26 cellular contexts compared by ENCODE assay signal in genomic region chr6:143976834-143977354, GRCh38.
"Had no signal": no experiment of that assay in that cellular context is flagged by ENCODE, and none has a peak within 500 bp of the region (broad histone marks: within the 10 kb centered on the region; RNA-seq: fewer than 3 reads in every experiment).

No MANE protein-coding gene starts in this region.

- H3K4me3 ChIP-seq: breast epithelium, testis, transverse colon had no signal

- H3K9me3 Mint-ChIP-seq: activated B cell treated with CpG ODN at 0.5 μM for 24 hours; activated naive CD4-positive, alpha-beta T cell treated with anti-CD3 and anti-CD28 coated beads, Interleukin-2, amount 50 U/mL, for 72 hours; activated T-cell treated with anti-CD3 and anti-CD28 coated beads, Interleukin-2, amount 50 U/mL, for 72 hours; neural crest cell had no signal

- H3K4me1 ChIP-seq: breast epithelium, testis had no signal

- H3K36me3 ChIP-seq: breast epithelium, transverse colon had no signal

- ATAC-seq: activated CD8-positive, alpha-beta memory T cell treated with anti-CD3 and anti-CD28 coated beads, Interleukin-2, amount 10 ng/mL, durations not matched to agents 7 days and 5 days; activated CD8-positive, alpha-beta T cell treated with anti-CD3 and anti-CD28 coated beads, Interleukin-2, amount 10 ng/mL, durations not matched to agents 7 days and 5 days; activated naive CD4-positive, alpha-beta T cell treated with anti-CD3 and anti-CD28 coated beads, Interleukin-2, amount 50 U/mL, for 72 hours; activated T-cell treated with anti-CD3 and anti-CD28 coated beads, Interleukin-2, amount 50 U/mL, for 72 hours; left colon; naive thymus-derived CD8-positive, alpha-beta T cell; right cardiac atrium; stimulated activated naive CD8-positive, alpha-beta T cell treated with anti-CD3 and anti-CD28 coated beads, Interleukin-15, Interleukin-2, amounts not matched to agents 100 U/mL and 50 U/mL, for 24 hours had no signal

- H3K27ac Mint-ChIP-seq: activated B cell treated with CpG ODN at 0.5 μM for 24 hours; activated CD8-positive, alpha-beta memory T cell treated with anti-CD3 and anti-CD28 coated beads, Interleukin-2, amount 10 ng/mL, durations not matched to agents 7 days and 5 days; activated CD8-positive, alpha-beta T cell treated with anti-CD3 and anti-CD28 coated beads, Interleukin-2, amount 10 ng/mL, durations not matched to agents 7 days and 5 days; activated naive CD4-positive, alpha-beta T cell treated with anti-CD3 and anti-CD28 coated beads, Interleukin-2, amount 50 U/mL, for 72 hours; activated T-cell treated with anti-CD3 and anti-CD28 coated beads, Interleukin-2, amount 50 U/mL, for 72 hours; naive thymus-derived CD8-positive, alpha-beta T cell had no signal

- DNase-seq: activated B cell treated with CpG ODN at 0.5 μM for 24 hours; activated CD8-positive, alpha-beta memory T cell treated with anti-CD3 and anti-CD28 coated beads, Interleukin-2, amount 10 ng/mL, durations not matched to agents 7 days and 5 days; activated CD8-positive, alpha-beta T cell treated with anti-CD3 and anti-CD28 coated beads, Interleukin-2, amount 10 ng/mL, durations not matched to agents 7 days and 5 days; activated naive CD4-positive, alpha-beta T cell; activated T-cell treated with anti-CD3 and anti-CD28 coated beads for 4 hours; activated T-cell treated with anti-CD3 and anti-CD28 coated beads, Interleukin-2, amount 50 U/mL, for 72 hours; central memory CD4-positive, alpha-beta T cell; dermis blood vessel endothelial cell; effector CD4-positive, alpha-beta T cell; foreskin fibroblast; head of caudate nucleus; hippocampal formation; left colon; mammary epithelial cell; naive thymus-derived CD8-positive, alpha-beta T cell; occipital lobe; right cardiac atrium; stimulated activated CD4-positive, alpha-beta T cell treated with anti-CD3 and anti-CD28 coated beads, Interleukin-2, amount 100 ng/mL, for 48 hours; stimulated activated naive CD8-positive, alpha-beta T cell treated with anti-CD3 and anti-CD28 coated beads, Interleukin-15, Interleukin-2, amounts not matched to agents 100 U/mL and 50 U/mL, for 24 hours; T-helper 9 cell; testis; transverse colon had no signal

- H3K9me3 ChIP-seq: breast epithelium, testis, transverse colon had no signal

- H3K4me3 Mint-ChIP-seq: activated B cell treated with CpG ODN at 0.5 μM for 24 hours; activated CD8-positive, alpha-beta memory T cell treated with anti-CD3 and anti-CD28 coated beads, Interleukin-2, amount 10 ng/mL, durations not matched to agents 7 days and 5 days; activated CD8-positive, alpha-beta T cell treated with anti-CD3 and anti-CD28 coated beads, Interleukin-2, amount 10 ng/mL, durations not matched to agents 7 days and 5 days; activated T-cell treated with anti-CD3 and anti-CD28 coated beads, Interleukin-2, amount 50 U/mL, for 72 hours; mesothelial cell of epicardium; naive thymus-derived CD8-positive, alpha-beta T cell; neural crest cell had no signal

- H3K27me3 Mint-ChIP-seq: activated B cell treated with CpG ODN at 0.5 μM for 24 hours had no signal

- H3K27ac ChIP-seq: breast epithelium, testis, transverse colon had no signal

- H3K27me3 ChIP-seq: breast epithelium, testis, transverse colon had no signal

- H3K36me3 Mint-ChIP-seq: activated CD8-positive, alpha-beta memory T cell treated with anti-CD3 and anti-CD28 coated beads, Interleukin-2, amount 10 ng/mL, durations not matched to agents 7 days and 5 days; activated naive CD4-positive, alpha-beta T cell treated with anti-CD3 and anti-CD28 coated beads, Interleukin-2, amount 50 U/mL, for 72 hours; naive thymus-derived CD8-positive, alpha-beta T cell had no signal
